ENCODE assay signal across 9 cellular contexts in the genomic region with DNA sequence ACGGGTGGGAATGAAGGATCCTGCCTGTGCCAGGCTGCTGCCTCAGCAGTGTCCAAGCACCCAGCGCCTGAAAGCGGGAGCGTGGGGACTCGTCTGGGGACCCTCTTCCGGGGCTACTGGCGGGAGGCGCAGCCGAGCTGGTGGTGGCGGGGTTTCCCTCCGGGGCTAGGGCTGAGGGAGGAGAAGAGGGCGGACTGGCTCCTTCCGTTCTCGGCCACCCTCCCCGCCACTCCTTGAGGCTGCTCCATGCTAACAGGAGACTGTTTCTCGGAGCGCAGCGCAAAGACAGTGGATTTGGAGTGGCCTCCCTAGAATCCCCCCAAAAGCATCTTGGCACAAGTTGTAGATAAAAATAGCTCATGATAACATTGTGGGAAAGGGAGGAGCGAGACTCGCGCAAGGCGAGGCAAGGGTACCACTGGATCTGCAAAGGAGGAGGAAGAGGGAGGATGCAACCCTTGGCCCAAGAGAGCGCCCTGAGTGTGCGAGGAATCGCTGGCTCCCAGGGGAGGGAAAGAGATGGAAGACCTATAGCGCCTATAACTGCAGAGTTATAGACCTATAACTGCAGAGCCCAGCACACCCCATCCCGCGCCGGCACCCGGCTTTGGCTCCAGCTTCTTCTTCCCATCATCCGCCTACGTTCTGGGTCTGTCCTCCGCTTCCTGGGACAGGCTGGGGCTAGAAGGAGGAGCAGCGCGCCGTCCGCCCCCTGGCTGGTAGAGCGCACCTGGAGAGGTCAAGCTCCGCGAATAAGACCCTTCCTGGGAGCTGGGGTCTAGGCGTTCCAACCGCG. TPM values are rescaled to one million over a fixed set of nuclear protein-coding genes. Genes with fewer than 3 reads are reported as not detected.
DNase-seq lines count a peak whose midpoint lies in the region; ATAC-seq and TF ChIP-seq lines count a peak whose summit lies in the region.
"Had no signal": no experiment of that assay in that cellular context is flagged by ENCODE, and none has a peak within 500 bp of the region (broad histone marks: within the 10 kb centered on the region; RNA-seq: fewer than 3 reads in every experiment).

No MANE protein-coding gene starts in this region.

- H3K36me3 Mint-ChIP-seq in endodermal cell (ENCODE audit: low read depth) = no peaks in the 10 kb centered on the region
- peaks cover 0 to 4% of the 10 kb centered on the region in 2 donors for H3K36me3 Mint-ChIP-seq in naive B cell

- H3K27ac ChIP-seq in endodermal cell (ENCODE audit: low read depth, low read length) = no peak overlapping the region
- no peak overlapping the region for H3K27ac ChIP-seq in vagina

- H3K9me3 Mint-ChIP-seq in endodermal cell (no peaks in the 10 kb centered on the region), naive B cell (no peaks in the 10 kb centered on the region)

- TF ChIP-seq POLR2A in vagina (IDR thresholded peaks at IDR 0.05) = no peak

- no peak for ATAC-seq in Right ventricle myocardium superior (ENCODE audit: poor library complexity)
- ATAC-seq in Right ventricle myocardium inferior = no peak
- no peak for ATAC-seq in naive B cell (ENCODE audit: low read depth in 2 of 2)
- ATAC-seq in HG03159 (IDR thresholded peaks at IDR 0.05; ENCODE audit: unreplicated experiment) = no peak
- ATAC-seq in HG03354 (IDR thresholded peaks at IDR 0.05; ENCODE audit: poor library complexity, severe bottlenecking, unreplicated experiment) = no peak

- peak overlapping the region; percentile 83 for H3K4me3 ChIP-seq in endodermal cell (ENCODE audit: low read length)
- peak overlapping the region; percentile 49 to 69 for H3K4me3 ChIP-seq in vagina
- H3K4me3 ChIP-seq: HAP-1 had no signal

- peaks cover 49% of the 10 kb centered on the region for H3K27me3 Mint-ChIP-seq in endodermal cell (ENCODE audit: insufficient read depth)
- H3K27me3 Mint-ChIP-seq in naive B cell = no peaks in the 10 kb centered on the region

- H3K4me1 Mint-ChIP-seq in endodermal cell = peaks cover 43% of the 10 kb centered on the region
- peaks cover 54 to 75% (median 70%) of the 10 kb centered on the region in 3 donors for H3K4me1 Mint-ChIP-seq in naive B cell

- H3K27me3 ChIP-seq in endodermal cell (ENCODE audit: control insufficient read depth, insufficient read depth, low read length, poor library complexity, severe bottlenecking) (peaks cover 44% of the 10 kb centered on the region), vagina (no peaks in the 10 kb centered on the region)

- no peaks in the 10 kb centered on the region for H3K9me3 ChIP-seq in endodermal cell (ENCODE audit: control insufficient read depth, low read length)
- no peaks in the 10 kb centered on the region for H3K9me3 ChIP-seq in vagina
- H3K9me3 ChIP-seq: HAP-1 had no signal

- TF ChIP-seq CTCF in endodermal cell (conservative IDR thresholded peaks at IDR 0.05) (peak; percentile 35), vagina (IDR thresholded peaks at IDR 0.05) (no peak)

- peaks cover 2% of the 10 kb centered on the region for H3K4me1 ChIP-seq in endodermal cell (ENCODE audit: control insufficient read depth, insufficient read depth, low read length)
- H3K4me1 ChIP-seq in vagina = peaks cover 26% of the 10 kb centered on the region
- H3K4me1 ChIP-seq: HAP-1 had no signal

- peak overlapping the region; percentile 75 for H3K4me3 Mint-ChIP-seq in endodermal cell
- peak overlapping the region; percentile 96 to 99 (median 98) for H3K4me3 Mint-ChIP-seq in naive B cell

- DNase-seq in Right ventricle myocardium superior = peak; percentile 41
- DNase-seq in Right ventricle myocardium inferior (ENCODE audit: missing footprints) = no peak
- peak; percentile 75 for DNase-seq in endodermal cell
- DNase-seq in naive B cell = no peak
- DNase-seq in vagina (ENCODE audit: extremely low spot score in 2 of 2) = no peak
- no peak for DNase-seq in stimulated activated CD4-positive, alpha-beta T cell treated with anti-CD3 and anti-CD28 coated beads, Interleukin-2, amount 100 ng/mL, for 48 hours

- no peak overlapping the region for H3K9ac ChIP-seq in endodermal cell (ENCODE audit: extremely low read depth, low read length, poor library complexity, severe bottlenecking)

- H3K27ac Mint-ChIP-seq in endodermal cell (no peak overlapping the region), naive B cell (peak overlapping the region; percentile 22 to 95 (median 76))

- WGBS in endodermal cell (ENCODE audit: insufficient coverage in 1 of 2, insufficient read length in 1 of 2), 2 experiments = 2 to 3% methylated on average over 16 to 43 of the region's 43 CpGs

- intact Hi-C loops in Right ventricle myocardium superior (cut with DNase I) (loop anchor here (10.0 kb wide), 1 partner anchor 197 kb away; no protein-coding TSS in a partner anchor), Right ventricle myocardium inferior (cut with DNase I) (loop anchor here (5.0 kb wide), 2 partner anchors 195 to 845 kb away; no protein-coding TSS in a partner anchor), vagina (cut with DNase I) (no loop called here)

- H3K36me3 ChIP-seq in endodermal cell (ENCODE audit: control insufficient read depth, insufficient read depth, low read length) = no peaks in the 10 kb centered on the region
- H3K36me3 ChIP-seq in vagina = no peaks in the 10 kb centered on the region
- H3K36me3 ChIP-seq: HAP-1 had no signal

RNA-seq across cellular contexts. Expression of gene HS3ST1, which starts 1.3 kb away (rescaled TPM):
- total RNA-seq in Right ventricle myocardium superior = 1.2 TPM
- total RNA-seq in Right ventricle myocardium inferior = 1.4 TPM
- total RNA-seq in endodermal cell = 1 to 10 TPM; 1.3 to 2.8 TPM
- polyA plus RNA-seq in endodermal cell (2013, experiment 1 of 2) = 5.7 TPM
- 4.5 TPM for polyA plus RNA-seq in endodermal cell (2013, experiment 2 of 2)
- 10 to 100 TPM in 5 of 6 donors, 1 to 10 TPM in 1; 5.8 to 23.9 (median 16.0) TPM for polyA plus RNA-seq in naive B cell (ENCODE audit: low read depth in 6 of 6)
- total RNA-seq in vagina = 8.1 TPM

Comparison
In these comparisons a context has a peak if more than half of its experiments do, and no peak if none do; other contexts are left out.
1. DNase-seq: peak in Right ventricle myocardium superior (single experiment) and endodermal cell (single experiment); none in Right ventricle myocardium inferior (single experiment), naive B cell (single experiment), vagina (0 of 2) and stimulated activated CD4-positive, alpha-beta T cell treated with anti-CD3 and anti-CD28 coated beads, Interleukin-2, amount 100 ng/mL, for 48 hours (0 of 2).